13 cellular contexts compared by ENCODE assay signal in genomic region chr15:61527836-61528589, GRCh38.
DNase-seq lines count a peak whose midpoint lies in the region; ATAC-seq and TF ChIP-seq lines count a peak whose summit lies in the region.
"Had no signal": no experiment of that assay in that cellular context is flagged by ENCODE, and none has a peak within 500 bp of the region (broad histone marks: within the 10 kb centered on the region; RNA-seq: fewer than 3 reads in every experiment).

No MANE protein-coding gene starts in this region.

- H3K4me2 ChIP-seq in neural progenitor cell: peak overlapping the region; percentile 46

- no peaks in the 10 kb centered on the region for H3K79me2 ChIP-seq in neural progenitor cell (ENCODE audit: low read depth)

- DNase-seq in NCI-H1694 treated with DMSO at 0.1 percent for 48 hours (lab: John Stamatoyannopoulos, UW) (peak; percentile 91), cerebellar cortex (ENCODE audit: low spot score) (peak; percentile 14), neural progenitor cell (ENCODE audit: low spot score) (peak; percentile 36), COR-L47 (lab: John Stamatoyannopoulos, UW) (no peak), HPDE6-E6E7 (ENCODE audit: extremely low spot score) (no peak)
- DNase-seq: activated naive CD8-positive, alpha-beta T cell treated with anti-CD3 and anti-CD28 coated beads, Interleukin-2, amount 10 ng/mL, durations not matched to agents 7 days and 5 days; mesenchymal stem cell; NCI-H187; small intestine had no signal

- no peaks in the 10 kb centered on the region for H3K9me3 Mint-ChIP-seq in neural progenitor cell
- H3K9me3 Mint-ChIP-seq: activated naive CD8-positive, alpha-beta T cell treated with anti-CD3 and anti-CD28 coated beads, Interleukin-2, amount 10 ng/mL, durations not matched to agents 7 days and 5 days had no signal

- H3K4me1 Mint-ChIP-seq in neural progenitor cell: peaks cover 17% of the 10 kb centered on the region

- no peaks in the 10 kb centered on the region for H3K36me3 ChIP-seq in neural progenitor cell
- H3K36me3 ChIP-seq: esophagus muscularis mucosa had no signal

- no peak overlapping the region for H3K4me3 Mint-ChIP-seq in neural progenitor cell
- H3K4me3 Mint-ChIP-seq: activated naive CD8-positive, alpha-beta T cell treated with anti-CD3 and anti-CD28 coated beads, Interleukin-2, amount 10 ng/mL, durations not matched to agents 7 days and 5 days had no signal

- no peaks in the 10 kb centered on the region for H4K20me1 ChIP-seq in neural progenitor cell (ENCODE audit: low read depth)

- H3K9ac ChIP-seq in neural progenitor cell: no peak overlapping the region

- H3K4me3 ChIP-seq in neural progenitor cell: no peak overlapping the region
- H3K4me3 ChIP-seq: esophagus muscularis mucosa had no signal

- ATAC-seq in GM19351 (IDR thresholded peaks at IDR 0.05; ENCODE audit: unreplicated experiment): peak; percentile 63
- ATAC-seq in HG03520 (IDR thresholded peaks at IDR 0.05; ENCODE audit: unreplicated experiment): no peak
- ATAC-seq: activated CD4-positive, CD25-positive, alpha-beta regulatory T cell treated with anti-CD3 and anti-CD28 coated beads, Interleukin-2, amount 50 U/mL, for 24 hours had no signal

- no peaks in the 10 kb centered on the region for H3K27me3 ChIP-seq in neural progenitor cell
- H3K27me3 ChIP-seq: esophagus muscularis mucosa had no signal

- H2AFZ ChIP-seq in neural progenitor cell (replicated peaks): peak overlapping the region; percentile 71

- peaks cover 15% of the 10 kb centered on the region for H3F3A ChIP-seq in neural progenitor cell (ENCODE audit: low read depth)

- no peak for TF ChIP-seq CTCF in neural progenitor cell (IDR thresholded peaks at IDR 0.05)

- H3K4me1 ChIP-seq in neural progenitor cell: peaks cover 19% of the 10 kb centered on the region
- H3K4me1 ChIP-seq: esophagus muscularis mucosa had no signal

- peak overlapping the region; percentile 61 for H3K27ac Mint-ChIP-seq in neural progenitor cell
- H3K27ac Mint-ChIP-seq: activated naive CD8-positive, alpha-beta T cell treated with anti-CD3 and anti-CD28 coated beads, Interleukin-2, amount 10 ng/mL, durations not matched to agents 7 days and 5 days had no signal

- peak overlapping the region; percentile 50 for H3K27ac ChIP-seq in neural progenitor cell
- H3K27ac ChIP-seq: esophagus muscularis mucosa had no signal

- no peaks in the 10 kb centered on the region for H3K36me3 Mint-ChIP-seq in neural progenitor cell
- H3K36me3 Mint-ChIP-seq: activated naive CD8-positive, alpha-beta T cell treated with anti-CD3 and anti-CD28 coated beads, Interleukin-2, amount 10 ng/mL, durations not matched to agents 7 days and 5 days had no signal

- peaks cover 14% of the 10 kb centered on the region for H3K27me3 Mint-ChIP-seq in neural progenitor cell (ENCODE audit: insufficient read depth, low read depth)

- no peaks in the 10 kb centered on the region for H3K9me3 ChIP-seq in neural progenitor cell (ENCODE audit: low read depth)
- H3K9me3 ChIP-seq: esophagus muscularis mucosa had no signal

Comparison
In these comparisons a context has a peak if more than half of its experiments do, and no peak if none do; other contexts are left out.
1. DNase-seq: peak in NCI-H1694 treated with DMSO at 0.1 percent for 48 hours (single experiment), cerebellar cortex (single experiment) and neural progenitor cell (single experiment); none in COR-L47 (single experiment) and HPDE6-E6E7 (single experiment).